ENCODE assay signal across 29 cellular contexts in the genomic region with DNA sequence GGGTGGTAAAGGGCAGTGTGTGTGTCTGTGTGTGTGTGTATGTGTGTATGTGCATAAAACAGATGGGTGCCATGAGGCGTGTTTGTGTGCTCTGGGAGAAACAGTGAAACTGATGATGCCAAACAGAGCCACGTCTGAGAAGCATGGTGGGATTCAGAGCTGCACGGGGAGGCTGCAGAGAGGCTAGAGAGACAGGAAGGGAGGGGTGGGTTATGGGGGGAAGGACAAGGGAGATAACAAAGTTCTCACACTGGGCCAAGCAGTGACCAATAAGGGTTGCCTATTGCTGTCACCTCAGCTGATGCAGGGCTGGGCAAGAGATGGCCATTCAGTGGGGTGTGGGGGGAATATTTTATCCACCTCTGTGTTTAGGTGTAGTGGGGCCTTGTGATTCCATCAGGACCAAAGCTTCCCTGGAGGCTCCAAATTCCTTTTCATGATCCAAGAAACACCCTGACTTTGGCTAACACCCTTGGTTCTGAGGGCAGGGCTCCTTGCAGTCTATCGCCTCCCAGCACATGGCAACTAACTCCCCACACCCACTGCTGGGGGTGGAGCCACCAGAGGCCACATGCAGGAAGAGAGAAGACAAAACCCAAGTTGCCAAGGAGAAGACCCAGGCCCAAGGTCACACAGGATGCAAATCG. TPM values are rescaled to one million over a fixed set of nuclear protein-coding genes. Genes with fewer than 3 reads are reported as not detected.
A peak's percentile ranks its signal among the peaks of the same experiment; 100 is the strongest.
DNase-seq lines count a peak whose midpoint lies in the region; ATAC-seq, FAIRE-seq and TF ChIP-seq lines count a peak whose summit lies in the region.
"Had no signal": no experiment of that assay in that cellular context is flagged by ENCODE, and none has a peak within 500 bp of the region (broad histone marks: within the 10 kb centered on the region; RNA-seq: fewer than 3 reads in every experiment).

No MANE protein-coding gene starts in this region.

- POLR2A ChIA-PET in H1 (lab: Charles Lee; ENCODE audit: partially characterized antibody) = interaction anchor here (5.8 kb wide), 1 partner anchor 8 kb away, joined by 44 read pairs; no protein-coding TSS in a partner anchor

- H3K9me3 Mint-ChIP-seq in activated T-helper 17 cell treated with anti-CD3 and anti-CD28 coated beads, Interleukin-2, amount 50 U/mL, for 72 hours = no peaks in the 10 kb centered on the region
- H3K9me3 Mint-ChIP-seq: CD8-positive, alpha-beta memory T cell had no signal

- H3K14ac ChIP-seq in H1 (ENCODE audit: insufficient read length) = no peak overlapping the region

- H3K4me1 Mint-ChIP-seq in activated T-helper 17 cell treated with anti-CD3 and anti-CD28 coated beads, Interleukin-2, amount 50 U/mL, for 72 hours = peaks cover 8% of the 10 kb centered on the region

- TF ChIP-seq EP300 in H1 (IDR thresholded peaks at IDR 0.05; ENCODE audit: borderline replicate concordance in 1 of 2, low read depth in 2 of 2, low read length in 2 of 2) = no peak

- H2AK5ac ChIP-seq in H1 (ENCODE audit: low read depth, low read length) = no peak overlapping the region

- H2BK120ac ChIP-seq in H1 (replicated peaks; ENCODE audit: low read depth, low read length) = no peak overlapping the region

- no peak overlapping the region for H4K5ac ChIP-seq in H1 (ENCODE audit: insufficient read length, low read depth, low read length)

- H3K27me3 ChIP-seq in H1 (replicated peaks in 1 of 4; ENCODE audit: control insufficient read depth in 3 of 4, extremely low read depth in 1 of 4, insufficient read depth in 3 of 4, low read length in 3 of 4) (no peaks in the 10 kb centered on the region), pancreas (no peaks in the 10 kb centered on the region)

- H3K4ac ChIP-seq in H1 (replicated peaks; ENCODE audit: insufficient read length, low read depth, low read length) = no peak overlapping the region

- H2BK5ac ChIP-seq in H1 (ENCODE audit: low read depth, low read length) = no peak overlapping the region

- H3K27ac ChIP-seq in H1 (ENCODE audit: low read depth, low read length) (no peak overlapping the region), pancreas (no peak overlapping the region)
- H3K27ac ChIP-seq: C4-2B, SK-N-MC had no signal

- no peak overlapping the region for H3K9ac ChIP-seq in H1 (replicated peaks in 1 of 4; ENCODE audit: extremely low read depth in 1 of 4, low read depth in 3 of 4, low read length in 3 of 4)

- H4K91ac ChIP-seq in H1 (replicated peaks; ENCODE audit: insufficient read length, low read length) = no peak overlapping the region

- no peak overlapping the region for H4K8ac ChIP-seq in H1 (ENCODE audit: extremely low read depth, insufficient read depth, low read length)

- intact Hi-C loops in Right ventricle myocardium inferior (cut with DNase I) = no loop called here
- intact Hi-C loops in left cardiac atrium (cut with DNase I) = no loop called here
- intact Hi-C loops in pancreas (cut with DNase I) = no loop called here

- H3K4me2 ChIP-seq in H1 (ENCODE audit: insufficient read depth in 1 of 2, low read depth in 2 of 2, low read length in 2 of 2) = no peak overlapping the region

- CTCF ChIA-PET in H1 (lab: Charles Lee; ENCODE audit: partially characterized antibody) = interaction anchor here (1.7 kb wide), 1 partner anchor 12 kb away, joined by 5 read pairs; no protein-coding TSS in a partner anchor

- H3K4me1 ChIP-seq in H1 (replicated peaks in 1 of 4; ENCODE audit: control insufficient read depth in 3 of 4, insufficient read depth in 4 of 4, low read length in 3 of 4) = no peaks in the 10 kb centered on the region
- H3K4me1 ChIP-seq in pancreas = no peaks in the 10 kb centered on the region
- H3K4me1 ChIP-seq: HAP-1 had no signal

- no peak for TF ChIP-seq RAD21 in H1 (IDR thresholded peaks at IDR 0.05 in 1 of 2, conservative IDR thresholded peaks at IDR 0.05 in 1 of 2; ENCODE audit: low read depth in 2 of 2, low read length in 2 of 2)

- no peaks in the 10 kb centered on the region for H3K23me2 ChIP-seq in H1 (ENCODE audit: low read depth, low read length)

- ATAC-seq in Right ventricle myocardium inferior (no peak), left cardiac atrium (no peak), pancreas (no peak)
- ATAC-seq in activated T-helper 17 cell treated with anti-CD3 and anti-CD28 coated beads, Interleukin-2, amount 50 U/mL, for 72 hours (replicated peaks) = no peak
- ATAC-seq: GM12878 had no signal

- no peak overlapping the region; the same call in 1 of the 2 replicates for H2AFZ ChIP-seq in H1 (ENCODE audit: low read length)

- H2BK20ac ChIP-seq in H1 (ENCODE audit: low read length) = no peak overlapping the region

- no peak for TF ChIP-seq CTCF in H1 (IDR thresholded peaks at IDR 0.05; ENCODE audit: control extremely low read depth in 1 of 3, insufficient read depth in 1 of 3, low read depth in 1 of 3, low read length in 3 of 3)
- TF ChIP-seq CTCF in pancreas (IDR thresholded peaks at IDR 0.05) = no peak

- H3K9me3 ChIP-seq in H1 (ENCODE audit: insufficient read depth in 2 of 2, low read depth in 1 of 2, low read length in 1 of 2) (no peaks in the 10 kb centered on the region), pancreas (no peaks in the 10 kb centered on the region)
- H3K9me3 ChIP-seq: HAP-1 had no signal

- no peaks in the 10 kb centered on the region for H3K27me3 Mint-ChIP-seq in activated T-helper 17 cell treated with anti-CD3 and anti-CD28 coated beads, Interleukin-2, amount 50 U/mL, for 72 hours

- H3K56ac ChIP-seq in H1 (replicated peaks; ENCODE audit: insufficient read length, low read depth, low read length) = no peak overlapping the region

- H3K36me3 ChIP-seq in H1 (ENCODE audit: control insufficient read depth in 2 of 4, insufficient read depth in 4 of 4, low read length in 3 of 4) (no peaks in the 10 kb centered on the region), pancreas (no peaks in the 10 kb centered on the region)
- H3K36me3 ChIP-seq: HAP-1 had no signal

- H3K79me1 ChIP-seq in H1 (ENCODE audit: low read depth, low read length) = no peaks in the 10 kb centered on the region

- WGBS in H1 (ENCODE audit: extremely low coverage in 1 of 2, insufficient coverage in 1 of 2, insufficient read length in 1 of 2, insufficient replicate concordance in 2 of 2, low coverage in 1 of 2, low lambda C conversion rate in 2 of 2, missing lambda C conversion rate in 1 of 2), 2 experiments = 89% methylated on average over 4 of the region's 5 CpGs; no CpG with 5 or more reads in 1 of the 2 experiments
- 75 to 82% methylated on average over 5 of the region's 5 CpGs for WGBS in pancreas, 2 donors

- TF ChIP-seq POLR2A in H1 (IDR thresholded peaks at IDR 0.05; ENCODE audit: control extremely low read depth in 1 of 2, low read depth in 2 of 2, low read length in 2 of 2) = no peak

- H3K4me3 ChIP-seq in H1 (ENCODE audit: extremely low read depth in 1 of 4, insufficient read depth in 2 of 4, low read depth in 3 of 4, low read length in 4 of 4) (no peak overlapping the region), pancreas (no peak overlapping the region)
- H3K4me3 ChIP-seq: GM12878, HAP-1, SK-N-MC had no signal

- H3K36me3 Mint-ChIP-seq in activated T-helper 17 cell treated with anti-CD3 and anti-CD28 coated beads, Interleukin-2, amount 50 U/mL, for 72 hours (ENCODE audit: low read depth) = no peaks in the 10 kb centered on the region
- H3K36me3 Mint-ChIP-seq: CD8-positive, alpha-beta memory T cell had no signal

- no peak overlapping the region for H3K4me3 Mint-ChIP-seq in activated T-helper 17 cell treated with anti-CD3 and anti-CD28 coated beads, Interleukin-2, amount 50 U/mL, for 72 hours
- H3K4me3 Mint-ChIP-seq: CD8-positive, alpha-beta memory T cell had no signal

- FAIRE-seq in H1 (lab: Jason Lieb, UNC) (no peak), pancreas (lab: Jason Lieb, UNC) (no peak)
- FAIRE-seq: D721Med, GM12878, HTR-8/SVneo had no signal

- no peak overlapping the region for H3K23ac ChIP-seq in H1 (ENCODE audit: insufficient read length)

- 0 out of 2 replicates have a peak overlapping the region, but pooled peaks have one; percentile 18 for H2BK15ac ChIP-seq in H1 (ENCODE audit: low read length)

- peaks cover 0 to 1% of the 10 kb centered on the region in 2 experiments for H4K20me1 ChIP-seq in H1 (replicated peaks in 1 of 2; ENCODE audit: control insufficient read depth in 1 of 2, insufficient read depth in 2 of 2, low read length in 2 of 2)

- no peak overlapping the region for H3K27ac Mint-ChIP-seq in activated T-helper 17 cell treated with anti-CD3 and anti-CD28 coated beads, Interleukin-2, amount 50 U/mL, for 72 hours

- peak; percentile 31 for DNase-seq in Right ventricle myocardium inferior (ENCODE audit: missing footprints)
- DNase-seq in left cardiac atrium = no peak
- DNase-seq in OCI-M1 (lab: John Stamatoyannopoulos, UW) = peak; percentile 16
- DNase-seq in H1 (ENCODE audit: low read depth in 1 of 2, low spot score in 2 of 2) = no peak
- no peak for DNase-seq in foreskin melanocyte
- DNase-seq in 8988T = no peak
- no peak for DNase-seq in pancreas
- DNase-seq: AML-193; CD8-positive, alpha-beta memory T cell; DMS79; IMR-90; Karpas-422; NCI-H1694; NCI-H2081; NCI-H2171; NCI-H526; SHP77 treated with DMSO at 0.1 percent for 48 hours; SW 1271 had no signal

- H3K18ac ChIP-seq in H1 (ENCODE audit: extremely low read depth, low read length) = no peak overlapping the region

- no peaks in the 10 kb centered on the region for H3K79me2 ChIP-seq in H1 (ENCODE audit: control insufficient read depth in 1 of 2, insufficient read depth in 2 of 2, low read length in 2 of 2)

- peak overlapping the region; percentile 88; the same call in 1 of the 2 replicates for H2BK12ac ChIP-seq in H1 (ENCODE audit: low read depth, low read length)

TF ChIP-seq in H1, 55 proteins besides CTCF, POLR2A, EP300 and RAD21 (continues in another document):
- TF ChIP-seq, protein P1, sequence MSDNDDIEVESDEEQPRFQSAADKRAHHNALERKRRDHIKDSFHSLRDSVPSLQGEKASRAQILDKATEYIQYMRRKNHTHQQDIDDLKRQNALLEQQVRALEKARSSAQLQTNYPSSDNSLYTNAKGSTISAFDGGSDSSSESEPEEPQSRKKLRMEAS (IDR thresholded peaks at IDR 0.05) = peak; percentile 40; the same call in 1 of the 2 replicates

RNA-seq across cellular contexts. Expression of a gene that starts 54.2 kb away (rescaled TPM):
- 9.1 TPM for total RNA-seq in Right ventricle myocardium inferior
- total RNA-seq in left cardiac atrium = 10 to 100 TPM in 1 of 2 donors, 1 to 10 TPM in 1; 5.3 to 10.6 TPM
- 1.7 and 2.2 TPM in 2 replicates for total RNA-seq in H1 (2021; fragmentation: NEBNext Ultra II Directional; extraction: Animal tissue kit (Norgen Biotek cat#: 25700))
- 4.7 and 6.1 TPM in 2 replicates for polyA plus RNA-seq in H1 (2011; rRNA removed)
- polyA plus RNA-seq in H1 (2011; cell fraction: cytosol; rRNA removed) = 4.8 TPM
- 4.0 TPM for polyA plus RNA-seq in H1 (2011; cell fraction: nucleus; rRNA removed)
- polyA plus RNA-seq in H1 (2012, experiment 1 of 2) = 2.5 to 3.1 TPM (median 3.0 TPM) in 3 of 4 replicates, not detected in the other
- polyA plus RNA-seq in H1 (2012, experiment 2 of 2) = 2.4 TPM
- polyA plus RNA-seq in H1 (2013, experiment 1 of 2) = 4.6 TPM
- 4.0 TPM for polyA plus RNA-seq in H1 (2013, experiment 2 of 2)
- polyA minus RNA-seq in H1 (2011; rRNA and poly(A)+ RNA removed) = 0.32 and 0.71 TPM in 2 replicates
- polyA minus RNA-seq in H1 (2011; cell fraction: cytosol; rRNA and poly(A)+ RNA removed) = 3.2 TPM
- polyA minus RNA-seq in H1 (2011; cell fraction: nucleus; rRNA and poly(A)+ RNA removed) = 1.7 TPM
- 10 to 100 TPM in 1 of 6 donors, 1 to 10 TPM in 5; 2.4 to 13.5 (median 5.7) TPM for total RNA-seq in pancreas
- 10 to 100 TPM in 1 of 2 donors, 1 to 10 TPM in 1; 8.2 to 12.0 TPM for polyA plus RNA-seq in pancreas
- total RNA-seq in activated T-helper 17 cell treated with anti-CD3 and anti-CD28 coated beads, Interleukin-2, amount 50 U/mL, for 72 hours = 1 to 10 TPM; 5.2 to 6.1 TPM
- total RNA-seq: A172, IMR-90, MCF 10A, OCI-LY7 had no signal
- polyA plus RNA-seq: AG04450 had no signal

Comparison
In these comparisons a context has a peak if more than half of its experiments do, and no peak if none do; other contexts are left out.
1. DNase-seq: peak in Right ventricle myocardium inferior (single experiment) and OCI-M1 (single experiment); none in left cardiac atrium (single experiment), H1 (0 of 2), foreskin melanocyte (single experiment), 8988T (single experiment) and pancreas (0 of 6).